ENCODE assay signal across 1 cellular context in the genomic region with DNA sequence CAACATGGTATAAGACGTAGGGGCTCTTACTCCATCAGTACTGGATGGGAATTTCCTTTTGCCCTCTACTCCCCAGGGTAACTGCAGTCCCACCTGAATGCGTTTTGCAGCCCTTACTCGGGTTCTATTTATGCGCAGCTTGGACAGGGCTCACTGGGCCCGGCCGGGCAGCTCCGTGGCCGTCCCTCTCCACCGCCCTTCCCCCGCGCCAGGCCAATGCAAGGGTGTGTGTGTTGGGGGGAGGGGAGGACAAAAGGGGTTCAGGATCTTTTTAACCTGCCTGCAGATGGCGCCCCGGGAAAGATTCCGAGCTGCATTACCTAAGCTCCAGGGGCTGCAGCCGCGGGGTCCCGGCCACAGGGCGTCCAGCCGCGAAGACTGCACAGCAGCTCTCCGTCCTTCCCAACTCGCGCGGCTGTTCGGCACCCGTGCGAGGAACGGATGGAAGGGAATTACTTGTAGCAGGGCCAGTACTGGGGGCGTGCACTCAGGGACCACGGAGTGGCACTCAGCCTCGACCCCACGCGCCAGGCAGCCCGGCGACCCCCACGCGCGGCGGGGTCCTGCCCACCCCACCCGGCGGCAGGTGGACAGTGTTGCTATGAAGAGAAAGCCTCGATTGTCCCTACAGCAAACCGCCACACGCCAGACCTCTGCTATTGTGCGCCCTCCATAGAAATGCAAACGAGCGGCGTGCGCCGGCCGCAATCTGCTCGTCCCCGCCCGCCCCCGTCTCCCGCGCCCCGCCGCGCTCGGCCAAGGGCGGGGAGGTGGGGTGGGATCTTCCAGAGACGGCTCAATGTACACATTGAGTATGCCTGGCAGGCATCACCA.
TF ChIP-seq lines count a peak whose summit lies in the region.

No MANE protein-coding gene starts in this region.

TF ChIP-seq in WTC11, 78 proteins besides CTCF, POLR2A, EP300 and RAD21 (continued from another document):
- TF ChIP-seq, protein P1, sequence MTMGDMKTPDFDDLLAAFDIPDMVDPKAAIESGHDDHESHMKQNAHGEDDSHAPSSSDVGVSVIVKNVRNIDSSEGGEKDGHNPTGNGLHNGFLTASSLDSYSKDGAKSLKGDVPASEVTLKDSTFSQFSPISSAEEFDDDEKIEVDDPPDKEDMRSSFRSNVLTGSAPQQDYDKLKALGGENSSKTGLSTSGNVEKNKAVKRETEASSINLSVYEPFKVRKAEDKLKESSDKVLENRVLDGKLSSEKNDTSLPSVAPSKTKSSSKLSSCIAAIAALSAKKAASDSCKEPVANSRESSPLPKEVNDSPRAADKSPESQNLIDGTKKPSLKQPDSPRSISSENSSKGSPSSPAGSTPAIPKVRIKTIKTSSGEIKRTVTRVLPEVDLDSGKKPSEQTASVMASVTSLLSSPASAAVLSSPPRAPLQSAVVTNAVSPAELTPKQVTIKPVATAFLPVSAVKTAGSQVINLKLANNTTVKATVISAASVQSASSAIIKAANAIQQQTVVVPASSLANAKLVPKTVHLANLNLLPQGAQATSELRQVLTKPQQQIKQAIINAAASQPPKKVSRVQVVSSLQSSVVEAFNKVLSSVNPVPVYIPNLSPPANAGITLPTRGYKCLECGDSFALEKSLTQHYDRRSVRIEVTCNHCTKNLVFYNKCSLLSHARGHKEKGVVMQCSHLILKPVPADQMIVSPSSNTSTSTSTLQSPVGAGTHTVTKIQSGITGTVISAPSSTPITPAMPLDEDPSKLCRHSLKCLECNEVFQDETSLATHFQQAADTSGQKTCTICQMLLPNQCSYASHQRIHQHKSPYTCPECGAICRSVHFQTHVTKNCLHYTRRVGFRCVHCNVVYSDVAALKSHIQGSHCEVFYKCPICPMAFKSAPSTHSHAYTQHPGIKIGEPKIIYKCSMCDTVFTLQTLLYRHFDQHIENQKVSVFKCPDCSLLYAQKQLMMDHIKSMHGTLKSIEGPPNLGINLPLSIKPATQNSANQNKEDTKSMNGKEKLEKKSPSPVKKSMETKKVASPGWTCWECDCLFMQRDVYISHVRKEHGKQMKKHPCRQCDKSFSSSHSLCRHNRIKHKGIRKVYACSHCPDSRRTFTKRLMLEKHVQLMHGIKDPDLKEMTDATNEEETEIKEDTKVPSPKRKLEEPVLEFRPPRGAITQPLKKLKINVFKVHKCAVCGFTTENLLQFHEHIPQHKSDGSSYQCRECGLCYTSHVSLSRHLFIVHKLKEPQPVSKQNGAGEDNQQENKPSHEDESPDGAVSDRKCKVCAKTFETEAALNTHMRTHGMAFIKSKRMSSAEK (CRISPR knock-in tag; IDR thresholded peaks at IDR 0.05; ENCODE audit: borderline replicate concordance): no peak
- TF ChIP-seq NR1H2 (CRISPR knock-in tag; IDR thresholded peaks at IDR 0.05) (no peak), JAZF1 (CRISPR knock-in tag; IDR thresholded peaks at IDR 0.05) (no peak), NR2C2 (CRISPR knock-in tag; IDR thresholded peaks at IDR 0.05) (no peak), ZNF121 (CRISPR knock-in tag; IDR thresholded peaks at IDR 0.05) (peak; percentile 100), SOX15 (CRISPR knock-in tag; IDR thresholded peaks at IDR 0.05) (no peak), CREB1 (CRISPR knock-in tag; IDR thresholded peaks at IDR 0.05) (no peak)
- TF ChIP-seq, protein P2, sequence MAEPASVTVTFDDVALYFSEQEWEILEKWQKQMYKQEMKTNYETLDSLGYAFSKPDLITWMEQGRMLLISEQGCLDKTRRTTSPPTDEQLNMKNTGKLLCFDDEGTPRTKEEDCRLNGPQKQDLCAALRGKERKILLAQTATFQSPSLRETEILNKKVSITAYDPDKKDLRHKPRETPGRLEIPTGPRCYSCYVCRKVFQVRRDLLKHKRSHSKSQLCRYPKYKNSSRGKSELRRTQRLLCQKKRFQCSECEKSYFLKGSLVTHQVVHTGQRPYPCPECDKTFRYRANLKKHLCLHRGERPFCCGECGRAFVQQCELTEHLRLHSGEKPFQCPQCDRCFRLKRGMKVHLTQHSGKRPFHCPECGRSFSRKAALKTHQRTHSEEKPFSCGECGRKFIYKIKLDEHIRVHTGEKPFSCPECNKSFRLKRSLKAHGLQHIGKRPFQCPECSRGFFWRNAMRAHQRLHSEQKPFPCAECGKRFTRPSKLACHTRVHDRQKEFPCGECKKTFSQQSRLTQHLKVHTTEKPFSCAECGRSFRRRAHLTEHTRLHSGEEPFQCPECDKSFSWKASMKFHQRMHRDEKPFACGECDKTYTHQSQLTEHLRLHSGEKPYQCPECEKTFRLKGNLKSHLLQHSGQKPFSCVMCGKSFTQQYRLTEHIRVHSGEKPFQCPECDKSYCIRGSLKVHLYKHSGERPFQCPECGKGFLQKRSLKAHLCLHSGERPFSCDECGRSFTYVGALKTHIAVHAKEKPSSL (CRISPR knock-in tag; conservative IDR thresholded peaks at IDR 0.05): no peak
- TF ChIP-seq, protein P3, sequence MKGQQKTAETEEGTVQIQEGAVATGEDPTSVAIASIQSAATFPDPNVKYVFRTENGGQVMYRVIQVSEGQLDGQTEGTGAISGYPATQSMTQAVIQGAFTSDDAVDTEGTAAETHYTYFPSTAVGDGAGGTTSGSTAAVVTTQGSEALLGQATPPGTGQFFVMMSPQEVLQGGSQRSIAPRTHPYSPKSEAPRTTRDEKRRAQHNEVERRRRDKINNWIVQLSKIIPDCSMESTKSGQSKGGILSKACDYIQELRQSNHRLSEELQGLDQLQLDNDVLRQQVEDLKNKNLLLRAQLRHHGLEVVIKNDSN (CRISPR knock-in tag; IDR thresholded peaks at IDR 0.05): peak; percentile 48; the same call in 1 of the 2 replicates
- TF ChIP-seq, protein P4, sequence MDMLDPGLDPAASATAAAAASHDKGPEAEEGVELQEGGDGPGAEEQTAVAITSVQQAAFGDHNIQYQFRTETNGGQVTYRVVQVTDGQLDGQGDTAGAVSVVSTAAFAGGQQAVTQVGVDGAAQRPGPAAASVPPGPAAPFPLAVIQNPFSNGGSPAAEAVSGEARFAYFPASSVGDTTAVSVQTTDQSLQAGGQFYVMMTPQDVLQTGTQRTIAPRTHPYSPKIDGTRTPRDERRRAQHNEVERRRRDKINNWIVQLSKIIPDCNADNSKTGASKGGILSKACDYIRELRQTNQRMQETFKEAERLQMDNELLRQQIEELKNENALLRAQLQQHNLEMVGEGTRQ (CRISPR knock-in tag; IDR thresholded peaks at IDR 0.05): no peak
- TF ChIP-seq, protein P5, sequence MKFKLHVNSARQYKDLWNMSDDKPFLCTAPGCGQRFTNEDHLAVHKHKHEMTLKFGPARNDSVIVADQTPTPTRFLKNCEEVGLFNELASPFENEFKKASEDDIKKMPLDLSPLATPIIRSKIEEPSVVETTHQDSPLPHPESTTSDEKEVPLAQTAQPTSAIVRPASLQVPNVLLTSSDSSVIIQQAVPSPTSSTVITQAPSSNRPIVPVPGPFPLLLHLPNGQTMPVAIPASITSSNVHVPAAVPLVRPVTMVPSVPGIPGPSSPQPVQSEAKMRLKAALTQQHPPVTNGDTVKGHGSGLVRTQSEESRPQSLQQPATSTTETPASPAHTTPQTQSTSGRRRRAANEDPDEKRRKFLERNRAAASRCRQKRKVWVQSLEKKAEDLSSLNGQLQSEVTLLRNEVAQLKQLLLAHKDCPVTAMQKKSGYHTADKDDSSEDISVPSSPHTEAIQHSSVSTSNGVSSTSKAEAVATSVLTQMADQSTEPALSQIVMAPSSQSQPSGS (CRISPR knock-in tag; IDR thresholded peaks at IDR 0.05; ENCODE audit: borderline replicate concordance, low read depth): no peak
